Comparison of ENCODE assay signal across 9 cellular contexts in the genomic region with DNA sequence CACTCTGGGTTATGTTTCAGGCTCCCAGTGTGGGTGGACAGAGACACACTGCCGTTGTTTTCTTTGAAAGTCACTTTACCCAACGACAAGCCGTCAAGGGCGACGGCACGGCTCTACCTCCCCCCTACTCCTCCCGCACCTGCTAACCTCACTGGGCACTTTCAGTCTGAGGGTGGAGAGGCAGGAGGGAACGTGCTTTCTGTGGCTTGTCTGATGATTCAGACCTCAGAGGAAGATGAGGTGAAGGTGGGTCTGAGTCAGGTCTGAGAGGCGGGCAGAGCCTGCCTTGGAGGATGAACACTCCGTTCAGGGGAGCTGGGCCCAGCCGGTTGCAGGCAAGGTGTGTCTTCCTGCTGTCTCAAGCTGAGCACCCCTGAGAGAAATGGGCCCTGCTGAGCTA.
DNase-seq lines count a peak whose midpoint lies in the region; ATAC-seq lines count a peak whose summit lies in the region.
"Had no signal": no experiment of that assay in that cellular context is flagged by ENCODE, and none has a peak within 500 bp of the region (broad histone marks: within the 10 kb centered on the region; RNA-seq: fewer than 3 reads in every experiment).

No MANE protein-coding gene starts in this region.

- H3K9ac ChIP-seq in mesenchymal stem cell (ENCODE audit: low read length) = no peak overlapping the region

- no peak overlapping the region for H3K4me3 Mint-ChIP-seq in activated T-cell treated with anti-CD3 and anti-CD28 coated beads, Interleukin-2, amount 50 U/mL, for 24 hours

- ATAC-seq in HG03196 (IDR thresholded peaks at IDR 0.05; ENCODE audit: unreplicated experiment) = no peak
- ATAC-seq in HG02642 (IDR thresholded peaks at IDR 0.05; ENCODE audit: poor library complexity, unreplicated experiment) = no peak
- ATAC-seq: mucosa of descending colon had no signal

- H3K14ac ChIP-seq in mesenchymal stem cell (ENCODE audit: low read length in 2 of 2) = no peak overlapping the region

- H2BK12ac ChIP-seq in mesenchymal stem cell (ENCODE audit: low read length in 2 of 2) = no peak overlapping the region

- H3K4ac ChIP-seq in mesenchymal stem cell (ENCODE audit: low read depth in 1 of 2, low read length in 2 of 2) = no peak overlapping the region

- WGBS in mesenchymal stem cell = 72% methylated on average over 4 of the region's 11 CpGs

- H3K4me3 ChIP-seq in mesenchymal stem cell (ENCODE audit: insufficient read depth in 1 of 2, low read depth in 1 of 2, low read length in 2 of 2) = peak overlapping the region in 1 of 2 experiments; percentile 18
- H3K4me3 ChIP-seq: mucosa of descending colon had no signal

- peaks cover 28% of the 10 kb centered on the region for H3K27me3 Mint-ChIP-seq in activated T-cell treated with anti-CD3 and anti-CD28 coated beads, Interleukin-2, amount 50 U/mL, for 24 hours

- no peak overlapping the region for H3K18ac ChIP-seq in mesenchymal stem cell (ENCODE audit: low read depth in 1 of 2, low read length in 2 of 2)

- no peak overlapping the region for H2AK5ac ChIP-seq in mesenchymal stem cell (ENCODE audit: low read length, severe bottlenecking)

- H2BK120ac ChIP-seq in mesenchymal stem cell (ENCODE audit: low read depth, low read length) = no peak overlapping the region

- H3K9me3 Mint-ChIP-seq in activated T-cell treated with anti-CD3 and anti-CD28 coated beads, Interleukin-2, amount 50 U/mL, for 24 hours = no peaks in the 10 kb centered on the region

- no peak overlapping the region for H4K8ac ChIP-seq in mesenchymal stem cell (ENCODE audit: low read length)

- no peak overlapping the region for H2BK5ac ChIP-seq in mesenchymal stem cell (ENCODE audit: low read depth, low read length, poor library complexity, severe bottlenecking)

- no peak overlapping the region for H2BK15ac ChIP-seq in mesenchymal stem cell (ENCODE audit: low read depth, poor library complexity, severe bottlenecking)

- H3K4me1 Mint-ChIP-seq in activated T-cell treated with anti-CD3 and anti-CD28 coated beads, Interleukin-2, amount 50 U/mL, for 24 hours (ENCODE audit: low read depth) = peaks cover 62% of the 10 kb centered on the region

- no peak overlapping the region for H3K4me2 ChIP-seq in mesenchymal stem cell (ENCODE audit: low read length, poor library complexity, severe bottlenecking)

- H2AFZ ChIP-seq in mesenchymal stem cell (ENCODE audit: low read depth, low read length) = no peak overlapping the region

- no peaks in the 10 kb centered on the region for H3K4me1 ChIP-seq in mesenchymal stem cell (ENCODE audit: control insufficient read depth, insufficient read depth, low read depth, low read length)

- peak overlapping the region; percentile 26 for H3K27ac Mint-ChIP-seq in activated T-cell treated with anti-CD3 and anti-CD28 coated beads, Interleukin-2, amount 50 U/mL, for 24 hours

- no peaks in the 10 kb centered on the region for H3K79me1 ChIP-seq in mesenchymal stem cell (replicated peaks; ENCODE audit: low read length, poor library complexity, severe bottlenecking)

- DNase-seq in T-helper 2 cell (peak in 3 of 5 experiments; percentile 53 to 84 (median 61)), left kidney (ENCODE audit: low read depth, low spot score) (peak; percentile 83), mesenchymal stem cell (no peak)
- peak; percentile 72 for DNase-seq in activated T-cell treated with anti-CD3 and anti-CD28 coated beads, Interleukin-2, amount 50 U/mL, for 24 hours
- DNase-seq in stimulated activated CD8-positive, alpha-beta memory T cell treated with anti-CD3 and anti-CD28 coated beads, Interleukin-2, amount 100 ng/mL, for 48 hours (ENCODE audit: low read depth in 2 of 2) = peak; percentile 46 to 65
- no peak for DNase-seq in effector CD4-positive, alpha-beta T cell

- H3K23ac ChIP-seq in mesenchymal stem cell (ENCODE audit: low read length in 2 of 2) = no peak overlapping the region

- H3K9me3 ChIP-seq in mesenchymal stem cell (ENCODE audit: control insufficient read depth, low read length) = no peaks in the 10 kb centered on the region
- H3K9me3 ChIP-seq: mucosa of descending colon had no signal

- no peaks in the 10 kb centered on the region for H3K36me3 ChIP-seq in mesenchymal stem cell (ENCODE audit: control insufficient read depth in 1 of 2, insufficient read depth in 2 of 2, low read depth in 1 of 2, low read length in 2 of 2)

- H3K36me3 Mint-ChIP-seq in activated T-cell treated with anti-CD3 and anti-CD28 coated beads, Interleukin-2, amount 50 U/mL, for 24 hours (ENCODE audit: low read depth) = no peaks in the 10 kb centered on the region

- no peak overlapping the region for H4K91ac ChIP-seq in mesenchymal stem cell (ENCODE audit: low read length)

- no peak overlapping the region for H3K27ac ChIP-seq in mesenchymal stem cell (ENCODE audit: low read length, poor library complexity, severe bottlenecking)

- peaks cover 0 to 74% of the 10 kb centered on the region in 2 experiments for H3K27me3 ChIP-seq in mesenchymal stem cell (ENCODE audit: control insufficient read depth in 1 of 2, insufficient read depth in 1 of 2, low read length in 2 of 2)

Comparison
In these comparisons a context has a peak if more than half of its experiments do, and no peak if none do; other contexts are left out.
1. DNase-seq: peak in T-helper 2 cell (3 of 5), activated T-cell treated with anti-CD3 and anti-CD28 coated beads, Interleukin-2, amount 50 U/mL, for 24 hours (single experiment), left kidney (single experiment) and stimulated activated CD8-positive, alpha-beta memory T cell treated with anti-CD3 and anti-CD28 coated beads, Interleukin-2, amount 100 ng/mL, for 48 hours (2 of 2); none in effector CD4-positive, alpha-beta T cell (single experiment) and mesenchymal stem cell (single experiment).